Comparison of ENCODE assay signal across 8 cellular contexts in genomic region chr10:3066317-3066931, GRCh38. TPM values are rescaled to one million over a fixed set of nuclear protein-coding genes. Genes with fewer than 3 reads are reported as not detected.
DNase-seq lines count a peak whose midpoint lies in the region; ATAC-seq lines count a peak whose summit lies in the region.

No MANE protein-coding gene starts in this region.

- peak overlapping the region; percentile 39 for H3K4me3 ChIP-seq in iPS-11a (ENCODE audit: low read depth, low read length)

- DNase-seq in DMS53 (lab: John Stamatoyannopoulos, UW) (peak; percentile 30), DMS53 treated with DMSO at 0.1 percent for 48 hours (lab: John Stamatoyannopoulos, UW; ENCODE audit: unreplicated experiment) (no peak), NOMO-1 (lab: John Stamatoyannopoulos, UW; ENCODE audit: unreplicated experiment in 2 of 2) (no peak), NCI-H2029 treated with DMSO at 0.1 percent for 48 hours (lab: John Stamatoyannopoulos, UW) (no peak)
- no peak for DNase-seq in stimulated activated naive B cell treated with anti-CD40 and anti-IgM and Interleukin-4, amounts not matched to agents 10 μg/mL and 1 μg/mL and 100 μg/mL, for 72 hours
- no peak for DNase-seq in stimulated activated CD4-positive, alpha-beta T cell treated with anti-CD3 and anti-CD28 coated beads, Interleukin-4, amount 100 ng/mL, for 1 hour

- no peak for ATAC-seq in activated T-helper 17 cell treated with anti-CD3 and anti-CD28 coated beads, Interleukin-2, amount 50 U/mL, for 72 hours (replicated peaks)
- ATAC-seq in stimulated activated naive B cell treated with anti-CD40 and anti-IgM and Interleukin-4, amounts not matched to agents 10 μg/mL and 1 μg/mL and 100 μg/mL, for 72 hours (replicated peaks), result no peak

- peaks cover 12% of the 10 kb centered on the region for H3K4me1 Mint-ChIP-seq in activated T-helper 17 cell treated with anti-CD3 and anti-CD28 coated beads, Interleukin-2, amount 50 U/mL, for 72 hours
- peaks cover 22 to 46% of the 10 kb centered on the region in 2 donors for H3K4me1 Mint-ChIP-seq in stimulated activated naive B cell treated with anti-CD40 and anti-IgM and Interleukin-4, amounts not matched to agents 10 μg/mL and 1 μg/mL and 100 μg/mL, for 72 hours

- peaks cover 3% of the 10 kb centered on the region for H3K9me3 Mint-ChIP-seq in activated T-helper 17 cell treated with anti-CD3 and anti-CD28 coated beads, Interleukin-2, amount 50 U/mL, for 72 hours
- H3K9me3 Mint-ChIP-seq in stimulated activated naive B cell treated with anti-CD40 and anti-IgM and Interleukin-4, amounts not matched to agents 10 μg/mL and 1 μg/mL and 100 μg/mL, for 72 hours, result peaks cover 0 to 1% of the 10 kb centered on the region in 2 donors

- H3K27ac Mint-ChIP-seq in activated T-helper 17 cell treated with anti-CD3 and anti-CD28 coated beads, Interleukin-2, amount 50 U/mL, for 72 hours, result no peak overlapping the region
- no peak overlapping the region for H3K27ac Mint-ChIP-seq in stimulated activated naive B cell treated with anti-CD40 and anti-IgM and Interleukin-4, amounts not matched to agents 10 μg/mL and 1 μg/mL and 100 μg/mL, for 72 hours

- peaks cover 38% of the 10 kb centered on the region for H3K36me3 Mint-ChIP-seq in activated T-helper 17 cell treated with anti-CD3 and anti-CD28 coated beads, Interleukin-2, amount 50 U/mL, for 72 hours (ENCODE audit: low read depth)
- peaks cover 22 to 24% of the 10 kb centered on the region in 2 donors for H3K36me3 Mint-ChIP-seq in stimulated activated naive B cell treated with anti-CD40 and anti-IgM and Interleukin-4, amounts not matched to agents 10 μg/mL and 1 μg/mL and 100 μg/mL, for 72 hours

- H3K4me3 Mint-ChIP-seq in activated T-helper 17 cell treated with anti-CD3 and anti-CD28 coated beads, Interleukin-2, amount 50 U/mL, for 72 hours, result peak overlapping the region; percentile 83
- peak overlapping the region; percentile 42 to 96 for H3K4me3 Mint-ChIP-seq in stimulated activated naive B cell treated with anti-CD40 and anti-IgM and Interleukin-4, amounts not matched to agents 10 μg/mL and 1 μg/mL and 100 μg/mL, for 72 hours

- H3K27me3 Mint-ChIP-seq in activated T-helper 17 cell treated with anti-CD3 and anti-CD28 coated beads, Interleukin-2, amount 50 U/mL, for 72 hours, result no peaks in the 10 kb centered on the region
- peaks cover 5 to 18% of the 10 kb centered on the region in 2 donors for H3K27me3 Mint-ChIP-seq in stimulated activated naive B cell treated with anti-CD40 and anti-IgM and Interleukin-4, amounts not matched to agents 10 μg/mL and 1 μg/mL and 100 μg/mL, for 72 hours

RNA-seq across cellular contexts. Expression of gene PFKP, which starts 0.9 kb away (rescaled TPM):
- 100 to 1,000 TPM; 349 TPM for total RNA-seq in activated T-helper 17 cell treated with anti-CD3 and anti-CD28 coated beads, Interleukin-2, amount 50 U/mL, for 72 hours
